ENCODE assay signal across 16 cellular contexts in the genomic region with DNA sequence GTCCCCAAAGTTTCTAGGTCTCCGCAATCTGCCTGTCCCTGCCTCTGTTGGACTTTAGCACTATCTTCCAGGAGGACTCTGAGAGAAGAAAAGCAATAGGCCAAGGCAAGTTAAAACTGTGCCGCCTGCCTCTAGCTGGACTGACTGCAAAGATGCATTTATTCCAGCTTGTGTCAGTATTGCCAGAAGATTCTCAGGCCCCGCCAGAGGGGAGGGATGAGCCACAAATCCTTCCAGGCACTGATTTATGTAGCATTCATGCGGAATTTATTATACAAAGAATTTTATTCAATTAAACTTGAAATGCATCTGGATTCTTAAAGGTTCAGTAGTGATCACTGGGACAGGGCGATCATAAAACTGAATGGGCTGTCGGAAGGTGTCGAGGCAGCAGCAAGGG. TPM values are rescaled to one million over a fixed set of nuclear protein-coding genes. Genes with fewer than 3 reads are reported as not detected.
A peak's percentile ranks its signal among the peaks of the same experiment; 100 is the strongest.
DNase-seq lines count a peak whose midpoint lies in the region; ATAC-seq and FAIRE-seq lines count a peak whose summit lies in the region.
"Had no signal": no experiment of that assay in that cellular context is flagged by ENCODE, and none has a peak within 500 bp of the region (broad histone marks: within the 10 kb centered on the region; RNA-seq: fewer than 3 reads in every experiment).

No MANE protein-coding gene starts in this region.

- intact Hi-C loops in left colon (cut with DNase I, micrococcal nuclease), result no loop called here

- peak; percentile 12 for ATAC-seq in left colon
- ATAC-seq in GM19452 (IDR thresholded peaks at IDR 0.05; ENCODE audit: unreplicated experiment), result no peak
- ATAC-seq in GM18519 (IDR thresholded peaks at IDR 0.05; ENCODE audit: low FRiP score, unreplicated experiment), result no peak

- DNase-seq in ACHN (peak; percentile 29), HTR-8/SVneo (ENCODE audit: insufficient read length, low spot score) (no peak), astrocyte of the hippocampus (ENCODE audit: low read depth, low spot score) (peak; percentile 73), left colon (no peak), T-helper 9 cell (no peak), SK-N-DZ (ENCODE audit: low spot score) (no peak)
- DNase-seq: 8988T, COR-L47, DMS153, H7, NCI-H187, NCI-H526 treated with DMSO at 0.1 percent for 48 hours, OCI-M1 had no signal

- peak; percentile 16 for FAIRE-seq in HTR-8/SVneo (lab: Jason Lieb, UNC)
- FAIRE-seq: GM19239 had no signal

- in situ Hi-C loops in ACHN (cut with HindIII; ENCODE audit: low pct_ligation_motif_present, low pct_unique_long_range_greater_than_20kb, low sequenced_read_pairs), result no loop called here

RNA-seq across cellular contexts. Expression of a gene that starts 19.8 kb away (rescaled TPM):
- total RNA-seq in left colon, result 10 to 100 TPM; 31.0 to 51.3 TPM
- polyA plus RNA-seq in SK-N-DZ (2014; cell fraction: cytosol; rRNA removed), result 64.6 and 81.1 TPM in 2 replicates
- polyA plus RNA-seq in SK-N-DZ (2014; cell fraction: nucleus; rRNA removed), result 66.7 and 82.8 TPM in 2 replicates

RNA-seq across cellular contexts. Expression of a gene that starts 20.1 kb away (rescaled TPM):
- 10 to 100 TPM; 23.1 to 47.2 TPM for total RNA-seq in left colon
- 35.7 and 38.1 TPM in 2 replicates for polyA plus RNA-seq in SK-N-DZ (2014; cell fraction: cytosol; rRNA removed)
- polyA plus RNA-seq in SK-N-DZ (2014; cell fraction: nucleus; rRNA removed), result 55.4 and 61.2 TPM in 2 replicates

Comparison
In these comparisons a context has a peak if more than half of its experiments do, and no peak if none do; other contexts are left out.
1. DNase-seq: peak in ACHN (single experiment) and astrocyte of the hippocampus (single experiment); none in HTR-8/SVneo (single experiment), left colon (0 of 2), T-helper 9 cell (single experiment) and SK-N-DZ (single experiment).